Comparison of ENCODE assay signal across 8 cellular contexts in genomic region chrX:12975999-12976558, GRCh38. TPM values are rescaled to one million over a fixed set of nuclear protein-coding genes. Genes with fewer than 3 reads are reported as not detected.
A peak's percentile ranks its signal among the peaks of the same experiment; 100 is the strongest.
DNase-seq lines count a peak whose midpoint lies in the region; ATAC-seq, FAIRE-seq and TF ChIP-seq lines count a peak whose summit lies in the region.

No MANE protein-coding gene starts in this region.

- intact Hi-C loops in HCT116 (cut with micrococcal nuclease) = loop anchor here (2.0 to 10.0 kb wide), 2 partner anchors 423 to 509 kb away; no protein-coding TSS in a partner anchor

- no peaks in the 10 kb centered on the region for H3K9me3 Mint-ChIP-seq in stimulated activated memory B cell treated with anti-CD40 and anti-IgM and Interleukin-4, amounts not matched to agents 10 μg/mL and 1 μg/mL and 100 μg/mL, for 72 hours

- CTCF ChIA-PET in HCT116 (lab: Charles Lee) (no interaction called here), RWPE1 (lab: Yijun Ruan, JAX) (no interaction called here)

- H3K4me2 ChIP-seq in HCT116 (ENCODE audit: low read length) (peak overlapping the region; percentile 84), keratinocyte (ENCODE audit: control insufficient read depth, extremely low read depth, insufficient read depth, low read depth, low read length) (peak overlapping the region; percentile 16)

- H2AFZ ChIP-seq in HCT116 (ENCODE audit: low read depth, low read length, poor library complexity, severe bottlenecking) = no peak overlapping the region
- no peak overlapping the region for H2AFZ ChIP-seq in keratinocyte (ENCODE audit: control insufficient read depth, low read length)

- H3K79me2 ChIP-seq in HCT116 (ENCODE audit: insufficient read depth, low read length) = peaks cover 11% of the 10 kb centered on the region
- H3K79me2 ChIP-seq in keratinocyte (ENCODE audit: control insufficient read depth, insufficient read depth, low read length) = peaks cover 12% of the 10 kb centered on the region

- TF ChIP-seq POLR2A in HCT116 (IDR thresholded peaks at IDR 0.05; ENCODE audit: borderline replicate concordance, extremely low read depth, insufficient read depth, insufficient read length) = no peak

- H3K4me1 Mint-ChIP-seq in stimulated activated memory B cell treated with anti-CD40 and anti-IgM and Interleukin-4, amounts not matched to agents 10 μg/mL and 1 μg/mL and 100 μg/mL, for 72 hours = peaks cover 35% of the 10 kb centered on the region

- H3K4me3 Mint-ChIP-seq in stimulated activated memory B cell treated with anti-CD40 and anti-IgM and Interleukin-4, amounts not matched to agents 10 μg/mL and 1 μg/mL and 100 μg/mL, for 72 hours = peak overlapping the region; percentile 99

- no peaks in the 10 kb centered on the region for H3K9me1 ChIP-seq in keratinocyte (ENCODE audit: control insufficient read depth, extremely low read depth, insufficient read depth, low read length)

- no peaks in the 10 kb centered on the region for H3K36me3 ChIP-seq in HCT116 (ENCODE audit: control insufficient read depth in 1 of 2, insufficient read depth in 2 of 2, low read length in 2 of 2)
- H3K36me3 ChIP-seq in keratinocyte (ENCODE audit: control insufficient read depth in 2 of 2, extremely low read depth in 1 of 2, insufficient read depth in 2 of 2, low read length in 2 of 2) = no peaks in the 10 kb centered on the region

- peak overlapping the region; percentile 98 for H3K27ac Mint-ChIP-seq in stimulated activated memory B cell treated with anti-CD40 and anti-IgM and Interleukin-4, amounts not matched to agents 10 μg/mL and 1 μg/mL and 100 μg/mL, for 72 hours

- no peak for FAIRE-seq in keratinocyte (lab: Jason Lieb, UNC)

- H3K9me3 ChIP-seq in HCT116 (ENCODE audit: control insufficient read depth in 1 of 2, insufficient read depth in 1 of 2, low read depth in 1 of 2, low read length in 2 of 2) (no peaks in the 10 kb centered on the region), keratinocyte (ENCODE audit: control insufficient read depth, low read depth, low read length) (peaks cover 2% of the 10 kb centered on the region)

- H4K20me1 ChIP-seq in HCT116 (ENCODE audit: insufficient read depth) (no peaks in the 10 kb centered on the region), keratinocyte (ENCODE audit: control insufficient read depth, extremely low read depth, insufficient read depth, low read length) (no peaks in the 10 kb centered on the region)

- BruUV-seq in HCT116 (replicated peaks; lab: Mats Ljungman, UMichigan) = no TSS peak

- H3K27ac ChIP-seq in HCT116 (ENCODE audit: low read depth, low read length) = peak overlapping the region; percentile 71
- H3K27ac ChIP-seq in RWPE1 = peak overlapping the region; percentile 95
- peak overlapping the region; percentile 91 for H3K27ac ChIP-seq in keratinocyte (ENCODE audit: control insufficient read depth, insufficient read depth, low read length)

- dilution Hi-C loops in keratinocyte (cut with MboI; ENCODE audit: extremely low pct_ligation_motif_present, low sequenced_read_pairs) = no loop called here

- peaks cover 28% of the 10 kb centered on the region for H3K36me3 Mint-ChIP-seq in stimulated activated memory B cell treated with anti-CD40 and anti-IgM and Interleukin-4, amounts not matched to agents 10 μg/mL and 1 μg/mL and 100 μg/mL, for 72 hours

- POLR2A ChIA-PET in HCT116 (lab: Charles Lee) = interaction anchor here (1.5 kb wide), 1 partner anchor 20 kb away, joined by 5 read pairs; no protein-coding TSS in a partner anchor
- POLR2A ChIA-PET in RWPE1 (lab: Yijun Ruan, JAX; ENCODE audit: low non-redundant PET) = interaction anchor here (0.7 kb wide), 2 partner anchors 421 to 697 kb away, joined by 4 to 5 read pairs; no protein-coding TSS in a partner anchor

- RAD21 ChIA-PET in HCT116 (lab: Charles Lee; ENCODE audit: low non-redundant PET in 1 of 2, low total read pairs in 2 of 2, uncharacterized antibody in 2 of 2, unreplicated experiment in 2 of 2) = interaction anchor here in 1 of 2 experiments (0.6 kb wide), 1 partner anchor 519 kb away, joined by 3 read pairs; no protein-coding TSS in a partner anchor

- peaks cover 0 to 10% of the 10 kb centered on the region in 2 experiments; a peak in 2 of 4 replicates for H3K4me1 ChIP-seq in HCT116 (ENCODE audit: control insufficient read depth in 1 of 2, insufficient read depth in 2 of 2, low read length in 2 of 2)
- H3K4me1 ChIP-seq in keratinocyte (ENCODE audit: control insufficient read depth, extremely low read depth, insufficient read depth, low read length) = peaks cover 10% of the 10 kb centered on the region

- peak; percentile 60 for DNase-seq in AG10803 (ENCODE audit: low read depth)
- DNase-seq in HCT116 (ENCODE audit: low read depth, low spot score) = no peak
- peak; percentile 62 for DNase-seq in RWPE1 (ENCODE audit: low spot score)
- DNase-seq in cardiac fibroblast (ENCODE audit: low read depth in 2 of 2) = peak; percentile 47 to 69
- no peak for DNase-seq in keratinocyte (ENCODE audit: low read depth, low spot score)
- DNase-seq in HPDE6-E6E7 (ENCODE audit: extremely low spot score) = no peak

- H3K4me3 ChIP-seq in AG10803 (ENCODE audit: low read length) = peak overlapping the region; percentile 86
- H3K4me3 ChIP-seq in HCT116 (replicated peaks in 1 of 2; ENCODE audit: low read depth in 1 of 2, low read length in 2 of 2) = peak overlapping the region; percentile 57 to 79
- peak overlapping the region; percentile 73 to 75 for H3K4me3 ChIP-seq in cardiac fibroblast (replicated peaks in 1 of 2; ENCODE audit: low read depth in 2 of 2, low read length in 2 of 2)
- peak overlapping the region; percentile 82 to 88 (median 84) for H3K4me3 ChIP-seq in keratinocyte (ENCODE audit: control insufficient read depth in 2 of 3, extremely low read depth in 1 of 3, insufficient read depth in 2 of 3, low read depth in 1 of 3, low read length in 3 of 3)

- no peaks in the 10 kb centered on the region for H3K27me3 Mint-ChIP-seq in stimulated activated memory B cell treated with anti-CD40 and anti-IgM and Interleukin-4, amounts not matched to agents 10 μg/mL and 1 μg/mL and 100 μg/mL, for 72 hours

- H3K9ac ChIP-seq in HCT116 (ENCODE audit: low read length) (peak overlapping the region; percentile 77), keratinocyte (ENCODE audit: control insufficient read depth, extremely low read depth, insufficient read depth, low read length) (peak overlapping the region; percentile 94)

- H3K27me3 ChIP-seq in HCT116 (ENCODE audit: insufficient read depth, low read length) = no peaks in the 10 kb centered on the region
- no peaks in the 10 kb centered on the region for H3K27me3 ChIP-seq in keratinocyte (ENCODE audit: control insufficient read depth, extremely low read depth, insufficient read depth, low read length)

- TF ChIP-seq CTCF in AG10803 (conservative IDR thresholded peaks at IDR 0.05; ENCODE audit: low read length) (no peak), HCT116 (IDR thresholded peaks at IDR 0.05 in 2 of 3, conservative IDR thresholded peaks at IDR 0.05 in 1 of 3; ENCODE audit: borderline replicate concordance in 1 of 3, insufficient read depth in 1 of 3, low read depth in 2 of 3, low read length in 2 of 3) (no peak), RWPE1 (conservative IDR thresholded peaks at IDR 0.05; ENCODE audit: low read depth) (no peak), cardiac fibroblast (IDR thresholded peaks at IDR 0.05; ENCODE audit: low read depth, low read length) (no peak), keratinocyte (optimal IDR thresholded peaks at IDR 0.05 in 1 of 3, IDR thresholded peaks at IDR 0.05 in 1 of 3, conservative IDR thresholded peaks at IDR 0.05 in 1 of 3; ENCODE audit: extremely low read depth in 1 of 3, insufficient read depth in 2 of 3, low read length in 3 of 3) (no peak)

- H3K9me2 ChIP-seq in HCT116 (ENCODE audit: insufficient read depth) = no peaks in the 10 kb centered on the region

- TF ChIP-seq RAD21 in HCT116 (IDR thresholded peaks at IDR 0.05; ENCODE audit: low read depth) = no peak

- ATAC-seq in HCT116 (no peak), HG03520 (IDR thresholded peaks at IDR 0.05; ENCODE audit: unreplicated experiment) (no peak)
- no peak for ATAC-seq in stimulated activated memory B cell treated with anti-CD40 and anti-IgM and Interleukin-4, amounts not matched to agents 10 μg/mL and 1 μg/mL and 100 μg/mL, for 72 hours

TF ChIP-seq in HCT116, 20 proteins besides CTCF, POLR2A, EP300 and RAD21:
- no peak for TF ChIP-seq ELF1 (IDR thresholded peaks at IDR 0.05; ENCODE audit: borderline replicate concordance, low read depth)
- TF ChIP-seq ZNF274 (IDR thresholded peaks at IDR 0.05; ENCODE audit: low read depth, low read length) = no peak
- no peak for TF ChIP-seq SRF (IDR thresholded peaks at IDR 0.05; ENCODE audit: low read depth)
- TF ChIP-seq CBX3 (IDR thresholded peaks at IDR 0.05; ENCODE audit: low read depth) = no peak
- TF ChIP-seq ATF3 (IDR thresholded peaks at IDR 0.05) = no peak
- no peak for TF ChIP-seq MAX (IDR thresholded peaks at IDR 0.05)

RNA-seq across cellular contexts. Expression of gene TMSB4X, which starts 1.2 kb away (rescaled TPM):
- 407 TPM for total RNA-seq in HCT116 (2021; ENCODE audit: unreplicated experiment)
- polyA plus RNA-seq in HCT116 (2012) = 702 and 898 TPM in 2 replicates
- polyA plus RNA-seq in keratinocyte = 2,237 to 2,800 TPM (median 2,500 TPM) in 3 replicates
- 4,864 TPM for polyA plus RNA-seq in keratinocyte (2011; ENCODE audit: low read depth)
- 1,912 and 3,162 TPM in 2 replicates for polyA plus RNA-seq in keratinocyte (2011; cell fraction: cytosol; rRNA removed)
- 520 and 614 TPM in 2 replicates for polyA plus RNA-seq in keratinocyte (2011; cell fraction: nucleus; rRNA removed)
- 3,005 and 4,221 TPM in 2 replicates for polyA plus RNA-seq in keratinocyte (2012; ENCODE audit: low replicate concordance)
- 245 to 1,139 TPM (median 824 TPM) in 3 replicates for polyA minus RNA-seq in keratinocyte
- polyA minus RNA-seq in keratinocyte (2011; cell fraction: cytosol; rRNA and poly(A)+ RNA removed) = 853 TPM
- 210 and 359 TPM in 2 replicates for polyA minus RNA-seq in keratinocyte (2011; cell fraction: nucleus; rRNA and poly(A)+ RNA removed)

Comparison
In these comparisons a context has a peak if more than half of its experiments do, and no peak if none do; other contexts are left out.
1. DNase-seq: peak in AG10803 (single experiment), RWPE1 (single experiment) and cardiac fibroblast (2 of 2); none in HCT116 (single experiment), keratinocyte (single experiment) and HPDE6-E6E7 (single experiment).
2. Peak in every context shown above with its lines, with median percentiles within 50 percentile points of each other: H3K4me3 ChIP-seq and H3K27ac ChIP-seq.